18 cellular contexts compared by ENCODE assay signal in the genomic region with DNA sequence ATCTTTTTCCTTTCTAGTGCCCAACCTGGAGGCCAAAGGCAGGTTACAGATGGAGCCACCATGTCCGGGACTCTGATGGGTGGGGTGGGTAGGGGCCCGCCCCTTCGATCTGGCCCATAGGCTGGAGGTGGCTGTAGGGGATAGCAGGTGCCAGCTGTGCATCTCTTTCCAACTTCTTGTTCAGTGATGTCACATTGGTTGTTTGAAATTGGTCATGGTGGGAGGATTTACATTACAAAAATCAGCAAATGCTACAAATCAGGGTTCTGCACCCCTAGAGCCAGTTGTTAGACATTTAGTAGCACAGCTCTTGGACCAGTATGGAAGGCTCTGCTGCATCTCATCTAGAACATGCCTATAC. TPM values are rescaled to one million over a fixed set of nuclear protein-coding genes. Genes with fewer than 3 reads are reported as not detected.
A peak's percentile ranks its signal among the peaks of the same experiment; 100 is the strongest.
DNase-seq lines count a peak whose midpoint lies in the region; ATAC-seq and TF ChIP-seq lines count a peak whose summit lies in the region.
"Had no signal": no experiment of that assay in that cellular context is flagged by ENCODE, and none has a peak within 500 bp of the region (broad histone marks: within the 10 kb centered on the region; RNA-seq: fewer than 3 reads in every experiment).

No MANE protein-coding gene starts in this region.

- H3K4me1 ChIP-seq in neural progenitor cell = peaks cover 30% of the 10 kb centered on the region
- H3K4me1 ChIP-seq: BE2C, Caco-2 had no signal

- H3K4me2 ChIP-seq in neural progenitor cell = no peak overlapping the region

- H3K4me3 ChIP-seq in SK-N-MC = no peak overlapping the region
- no peak overlapping the region for H3K4me3 ChIP-seq in neural progenitor cell
- H3K4me3 ChIP-seq: GM23248 had no signal

- ATAC-seq in natural killer cell treated with Interleukin-12 subunit alpha and Interleukin-12 subunit beta and Interleukin-15 and Interleukin-18, amount 100 ng/mL, for 72 hours = no peak
- ATAC-seq in natural killer cell (no peak), SK-N-SH treated with all-trans-retinoic acid at 6 μM for 48 hours (no peak)
- ATAC-seq: CD8-positive, alpha-beta T cell had no signal

- no peaks in the 10 kb centered on the region for H3K36me3 ChIP-seq in SK-N-MC (ENCODE audit: insufficient read depth, low read length)
- H3K36me3 ChIP-seq in neural progenitor cell = no peaks in the 10 kb centered on the region
- H3K36me3 ChIP-seq: BE2C had no signal

- intact Hi-C loops in natural killer cell (cut with micrococcal nuclease) = no loop called here

- H3K4me1 Mint-ChIP-seq in natural killer cell treated with Interleukin-12 subunit alpha and Interleukin-12 subunit beta and Interleukin-15 and Interleukin-18, amount 100 ng/mL, for 72 hours (ENCODE audit: low read depth in 2 of 2) = no peaks in the 10 kb centered on the region
- H3K4me1 Mint-ChIP-seq in natural killer cell (no peaks in the 10 kb centered on the region), neural progenitor cell (peaks cover 67% of the 10 kb centered on the region)

- peak; percentile 0 for DNase-seq in natural killer cell treated with Interleukin-12 subunit alpha and Interleukin-12 subunit beta and Interleukin-15 and Interleukin-18, amount 100 ng/mL, for 72 hours (ENCODE audit: low spot score)
- DNase-seq in natural killer cell (no peak), SK-N-MC (ENCODE audit: low read depth, low spot score) (no peak), neural progenitor cell (ENCODE audit: low spot score) (no peak), pons (ENCODE audit: low spot score) (no peak)
- DNase-seq: ACHN; AML-193; BE2C; Caco-2; CD4-positive, CD25-positive, alpha-beta regulatory T cell; CD8-positive, alpha-beta T cell; DND-41; GM23248; H7; HCEC 1CT had no signal

- H3K27ac ChIP-seq in SK-N-MC (peak overlapping the region; percentile 90), neural progenitor cell (no peak overlapping the region)
- H3K27ac ChIP-seq: 22Rv1, C4-2B, GM23248 had no signal

- peaks cover 30% of the 10 kb centered on the region for H4K20me1 ChIP-seq in neural progenitor cell (ENCODE audit: low read depth)

- H3K9ac ChIP-seq in SK-N-MC (ENCODE audit: insufficient read length) = no peak overlapping the region
- H3K9ac ChIP-seq in neural progenitor cell = no peak overlapping the region
- H3K9ac ChIP-seq: GM23248 had no signal

- H3K27me3 Mint-ChIP-seq in natural killer cell treated with Interleukin-12 subunit alpha and Interleukin-12 subunit beta and Interleukin-15 and Interleukin-18, amount 100 ng/mL, for 72 hours = peaks cover 42 to 51% of the 10 kb centered on the region in 2 donors
- peaks cover 26 to 52% of the 10 kb centered on the region in 2 donors for H3K27me3 Mint-ChIP-seq in natural killer cell (ENCODE audit: low read depth in 2 of 2)
- peaks cover 17% of the 10 kb centered on the region for H3K27me3 Mint-ChIP-seq in neural progenitor cell (ENCODE audit: insufficient read depth, low read depth)
- H3K27me3 Mint-ChIP-seq: CD4-positive, CD25-positive, alpha-beta regulatory T cell had no signal

- H3K9me3 Mint-ChIP-seq in natural killer cell treated with Interleukin-12 subunit alpha and Interleukin-12 subunit beta and Interleukin-15 and Interleukin-18, amount 100 ng/mL, for 72 hours = no peaks in the 10 kb centered on the region
- no peaks in the 10 kb centered on the region for H3K9me3 Mint-ChIP-seq in natural killer cell
- H3K9me3 Mint-ChIP-seq in neural progenitor cell = no peaks in the 10 kb centered on the region
- H3K9me3 Mint-ChIP-seq: CD8-positive, alpha-beta T cell had no signal

- H3F3A ChIP-seq in neural progenitor cell (ENCODE audit: low read depth) = peaks cover 15% of the 10 kb centered on the region

- H3K27me3 ChIP-seq in neural progenitor cell = no peaks in the 10 kb centered on the region
- H3K27me3 ChIP-seq: BE2C had no signal

- H3K9me3 ChIP-seq in SK-N-MC (ENCODE audit: low read depth, low read length) (no peaks in the 10 kb centered on the region), neural progenitor cell (ENCODE audit: low read depth) (no peaks in the 10 kb centered on the region)
- H3K9me3 ChIP-seq: BE2C, Caco-2 had no signal

- no peak for TF ChIP-seq CTCF in natural killer cell (IDR thresholded peaks at IDR 0.05)
- no peak for TF ChIP-seq CTCF in neural progenitor cell (IDR thresholded peaks at IDR 0.05)

- peaks cover 8% of the 10 kb centered on the region for H3K79me2 ChIP-seq in neural progenitor cell (ENCODE audit: low read depth)

- no peak overlapping the region for H2AFZ ChIP-seq in neural progenitor cell (replicated peaks)
- H2AFZ ChIP-seq: GM23248 had no signal

- H3K27ac Mint-ChIP-seq in natural killer cell treated with Interleukin-12 subunit alpha and Interleukin-12 subunit beta and Interleukin-15 and Interleukin-18, amount 100 ng/mL, for 72 hours = no peak overlapping the region
- H3K27ac Mint-ChIP-seq in natural killer cell (no peak overlapping the region), neural progenitor cell (no peak overlapping the region)
- H3K27ac Mint-ChIP-seq: CD4-positive, CD25-positive, alpha-beta regulatory T cell; CD8-positive, alpha-beta T cell had no signal

- no peak overlapping the region for H3K4me3 Mint-ChIP-seq in natural killer cell treated with Interleukin-12 subunit alpha and Interleukin-12 subunit beta and Interleukin-15 and Interleukin-18, amount 100 ng/mL, for 72 hours
- H3K4me3 Mint-ChIP-seq in natural killer cell (no peak overlapping the region), neural progenitor cell (peak overlapping the region; percentile 44)
- H3K4me3 Mint-ChIP-seq: CD4-positive, CD25-positive, alpha-beta regulatory T cell; CD8-positive, alpha-beta T cell had no signal

- H3K36me3 Mint-ChIP-seq in natural killer cell treated with Interleukin-12 subunit alpha and Interleukin-12 subunit beta and Interleukin-15 and Interleukin-18, amount 100 ng/mL, for 72 hours = no peaks in the 10 kb centered on the region
- no peaks in the 10 kb centered on the region for H3K36me3 Mint-ChIP-seq in natural killer cell
- no peaks in the 10 kb centered on the region for H3K36me3 Mint-ChIP-seq in neural progenitor cell
- H3K36me3 Mint-ChIP-seq: CD4-positive, CD25-positive, alpha-beta regulatory T cell; CD8-positive, alpha-beta T cell had no signal

TF ChIP-seq in SK-N-SH treated with all-trans-retinoic acid at 6 μM for 48 hours, 23 proteins besides CTCF, POLR2A, EP300 and RAD21:
- no peak for TF ChIP-seq PPARA (CRISPR knock-in tag; IDR thresholded peaks at IDR 0.05; ENCODE audit: borderline replicate concordance)
- TF ChIP-seq ZFP30 (CRISPR knock-in tag; IDR thresholded peaks at IDR 0.05) = no peak
- TF ChIP-seq, protein P1, sequence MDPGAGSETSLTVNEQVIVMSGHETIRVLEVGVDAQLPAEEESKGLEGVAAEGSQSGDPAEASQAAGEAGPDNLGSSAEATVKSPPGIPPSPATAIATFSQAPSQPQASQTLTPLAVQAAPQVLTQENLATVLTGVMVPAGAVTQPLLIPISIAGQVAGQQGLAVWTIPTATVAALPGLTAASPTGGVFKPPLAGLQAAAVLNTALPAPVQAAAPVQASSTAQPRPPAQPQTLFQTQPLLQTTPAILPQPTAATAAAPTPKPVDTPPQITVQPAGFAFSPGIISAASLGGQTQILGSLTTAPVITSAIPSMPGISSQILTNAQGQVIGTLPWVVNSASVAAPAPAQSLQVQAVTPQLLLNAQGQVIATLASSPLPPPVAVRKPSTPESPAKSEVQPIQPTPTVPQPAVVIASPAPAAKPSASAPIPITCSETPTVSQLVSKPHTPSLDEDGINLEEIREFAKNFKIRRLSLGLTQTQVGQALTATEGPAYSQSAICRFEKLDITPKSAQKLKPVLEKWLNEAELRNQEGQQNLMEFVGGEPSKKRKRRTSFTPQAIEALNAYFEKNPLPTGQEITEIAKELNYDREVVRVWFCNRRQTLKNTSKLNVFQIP (CRISPR knock-in tag; IDR thresholded peaks at IDR 0.05; ENCODE audit: borderline replicate concordance, low read depth) = no peak
- TF ChIP-seq RARB (CRISPR knock-in tag; IDR thresholded peaks at IDR 0.05) = no peak
- no peak for TF ChIP-seq ZC3H10 (CRISPR knock-in tag; IDR thresholded peaks at IDR 0.05)
- TF ChIP-seq SNAI2 (CRISPR knock-in tag; IDR thresholded peaks at IDR 0.05) = no peak
- no peak for TF ChIP-seq ZNF8 (CRISPR knock-in tag; IDR thresholded peaks at IDR 0.05)
- no peak for TF ChIP-seq CSDC2 (CRISPR knock-in tag; IDR thresholded peaks at IDR 0.05)
- TF ChIP-seq GLIS3 (CRISPR knock-in tag; IDR thresholded peaks at IDR 0.05) = no peak
TF ChIP-seq in SK-N-SH treated with all-trans-retinoic acid at 6 μM for 48 hours: peak in this region for 0.

RNA-seq across cellular contexts. Expression of gene POU3F1, which starts 22.4 kb away (rescaled TPM):
- total RNA-seq in natural killer cell treated with Interleukin-12 subunit alpha and Interleukin-12 subunit beta and Interleukin-15 and Interleukin-18, amount 100 ng/mL, for 72 hours = under 1 TPM; 0.50 to 0.93 TPM
- under 1 TPM in 2 of 3 donors, not detected in 1; 0.12 to 0.15 TPM for total RNA-seq in natural killer cell
- 16.5 and 44.6 TPM in 2 replicates for total RNA-seq in neural progenitor cell (ENCODE audit: low replicate concordance)
- total RNA-seq: Caco-2, GM23248 had no signal

RNA-seq across cellular contexts. Expression of gene UTP11, which starts 56.4 kb away (rescaled TPM):
- total RNA-seq in natural killer cell treated with Interleukin-12 subunit alpha and Interleukin-12 subunit beta and Interleukin-15 and Interleukin-18, amount 100 ng/mL, for 72 hours = 10 to 100 TPM; 59.9 to 60.0 TPM
- total RNA-seq in natural killer cell = 10 to 100 TPM; 13.4 to 20.7 (median 19.2) TPM
- 52.4 and 86.0 TPM in 2 replicates for total RNA-seq in neural progenitor cell (ENCODE audit: low replicate concordance)
